In genomic region chr3:49781415-49782199, GRCh38 we compare ENCODE assay signal across 1 cellular context.
TF ChIP-seq lines count a peak whose summit lies in the region.

No MANE protein-coding gene starts in this region.

TF ChIP-seq in GM23338, 12 proteins besides CTCF, POLR2A, EP300 and RAD21:
- TF ChIP-seq EZH2 (IDR thresholded peaks at IDR 0.05; ENCODE audit: low read depth, unreplicated experiment) (no peak), EZH2phosphoT487 (IDR thresholded peaks at IDR 0.05; ENCODE audit: unreplicated experiment) (no peak), ZNF462 (CRISPR knock-in tag; IDR thresholded peaks at IDR 0.05) (no peak), STAT1 (IDR thresholded peaks at IDR 0.05; ENCODE audit: unreplicated experiment) (no peak), REST (IDR thresholded peaks at IDR 0.05; ENCODE audit: unreplicated experiment) (no peak), CREB1 (CRISPR knock-in tag; IDR thresholded peaks at IDR 0.05; ENCODE audit: low read depth) (no peak), ZNF114 (CRISPR knock-in tag; IDR thresholded peaks at IDR 0.05) (no peak), NANOG (IDR thresholded peaks at IDR 0.05; ENCODE audit: borderline replicate concordance) (no peak), POLR2AphosphoS5 (IDR thresholded peaks at IDR 0.05; ENCODE audit: low read depth) (no peak), JUNB (IDR thresholded peaks at IDR 0.05; ENCODE audit: unreplicated experiment) (no peak), ZNF331 (CRISPR knock-in tag; IDR thresholded peaks at IDR 0.05; ENCODE audit: low read depth) (no peak), ETS1 (IDR thresholded peaks at IDR 0.05) (no peak)
